Comparison of ENCODE assay signal across 1 cellular context in genomic region chr6:155188707-155189496, GRCh38.
TF ChIP-seq lines count a peak whose summit lies in the region.

No MANE protein-coding gene starts in this region.

TF ChIP-seq in GM12878, 131 proteins besides CTCF, POLR2A, EP300 and RAD21 (continued from another document):
- TF ChIP-seq, protein P1, sequence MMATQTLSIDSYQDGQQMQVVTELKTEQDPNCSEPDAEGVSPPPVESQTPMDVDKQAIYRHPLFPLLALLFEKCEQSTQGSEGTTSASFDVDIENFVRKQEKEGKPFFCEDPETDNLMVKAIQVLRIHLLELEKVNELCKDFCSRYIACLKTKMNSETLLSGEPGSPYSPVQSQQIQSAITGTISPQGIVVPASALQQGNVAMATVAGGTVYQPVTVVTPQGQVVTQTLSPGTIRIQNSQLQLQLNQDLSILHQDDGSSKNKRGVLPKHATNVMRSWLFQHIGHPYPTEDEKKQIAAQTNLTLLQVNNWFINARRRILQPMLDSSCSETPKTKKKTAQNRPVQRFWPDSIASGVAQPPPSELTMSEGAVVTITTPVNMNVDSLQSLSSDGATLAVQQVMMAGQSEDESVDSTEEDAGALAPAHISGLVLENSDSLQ (IDR thresholded peaks at IDR 0.05): no peak
